ENCODE assay signal across 8 cellular contexts in genomic region chr19:11814707-11815050, GRCh38. TPM values are rescaled to one million over a fixed set of nuclear protein-coding genes. Genes with fewer than 3 reads are reported as not detected.
DNase-seq lines count a peak whose midpoint lies in the region; ATAC-seq, FAIRE-seq and TF ChIP-seq lines count a peak whose summit lies in the region.

No MANE protein-coding gene starts in this region.

- H2AFZ ChIP-seq in K562 (ENCODE audit: low read depth, low read length) = peak overlapping the region; percentile 96

- TF ChIP-seq POLR2A in K562 (conservative IDR thresholded peaks at IDR 0.05) = no peak
- TF ChIP-seq POLR2A in stomach (IDR thresholded peaks at IDR 0.05) = no peak

- H3K9me1 ChIP-seq in K562 (ENCODE audit: control insufficient read depth, insufficient read depth, low read length) = peaks cover 3% of the 10 kb centered on the region

- DNase-seq in DMS79 treated with DMSO at 0.1 percent for 48 hours (lab: John Stamatoyannopoulos, UW) (peak; percentile 29), LoVo (ENCODE audit: low spot score) (peak; percentile 35), K562 (ENCODE audit: extremely low read depth in 1 of 4, low spot score in 3 of 4) (peak in 1 of 4 experiments; percentile 47), islet precursor cell (peak; percentile 51), stomach (no peak), GM20000 (ENCODE audit: low spot score) (no peak), SKM-1 (lab: John Stamatoyannopoulos, UW; ENCODE audit: unreplicated experiment) (no peak)

- no peak for TF ChIP-seq RAD21 in K562 (CRISPR knock-in tag; conservative IDR thresholded peaks at IDR 0.05 in 1 of 2, IDR thresholded peaks at IDR 0.05 in 1 of 2)

- peak overlapping the region; percentile 97 for H3K4me3 ChIP-seq in K562
- H3K4me3 ChIP-seq in stomach = peak overlapping the region; percentile 75 to 95 (median 93)

- POLR2A ChIA-PET in K562 (lab: Yijun Ruan, JAX) = interaction anchor here (0.6 to 1.3 kb wide), 9 partner anchors 17 to 854 kb away, joined by 3 to 6 read pairs (median 3); partner anchors contain the start of genes ELOF1, ZNF441, ZNF491 and ZNF627

- peak; percentile 68 for ATAC-seq in K562
- ATAC-seq in GM18520 (IDR thresholded peaks at IDR 0.05; ENCODE audit: unreplicated experiment) = no peak

- peak overlapping the region; percentile 97 for H3K27ac ChIP-seq in K562 (ENCODE audit: extremely low read depth, low read depth, low read length)
- peak overlapping the region; percentile 91 to 95 (median 93) for H3K27ac ChIP-seq in stomach

- CTCF ChIA-PET in K562 (lab: Yijun Ruan, JAX; ENCODE audit: low intra/inter-chr PET ratio) = no interaction called here

- in situ Hi-C loops in K562 (cut with MboI) = no loop called here

- H3K9me3 ChIP-seq in K562 (replicated peaks; ENCODE audit: control insufficient read depth, insufficient read depth, low read depth, low read length) = no peaks in the 10 kb centered on the region
- H3K9me3 ChIP-seq in stomach = peaks cover 0 to 11% (median 0%) of the 10 kb centered on the region in 4 donors

- H3K27me3 ChIP-seq in K562 (ENCODE audit: control insufficient read depth in 2 of 2, insufficient read depth in 2 of 2, low read length in 2 of 2) (no peaks in the 10 kb centered on the region), stomach (no peaks in the 10 kb centered on the region)

- peaks cover 44% of the 10 kb centered on the region for H3K79me2 ChIP-seq in K562 (ENCODE audit: control insufficient read depth, insufficient read depth, low read length)

- H3K4me1 ChIP-seq in K562 (replicated peaks in 1 of 2; ENCODE audit: control insufficient read depth in 2 of 2, insufficient read depth in 2 of 2, low read length in 2 of 2) = peaks cover 4 to 14% of the 10 kb centered on the region in 2 experiments; a peak in 3 of 5 replicates
- H3K4me1 ChIP-seq in stomach = peaks cover 13 to 32% (median 23%) of the 10 kb centered on the region in 4 donors

- no peak for TF ChIP-seq CTCF in K562 (IDR thresholded peaks at IDR 0.05 in 2 of 3, conservative IDR thresholded peaks at IDR 0.05 in 1 of 3; ENCODE audit: insufficient read depth in 2 of 3, low read depth in 1 of 3, low read length in 3 of 3)
- TF ChIP-seq CTCF in stomach (IDR thresholded peaks at IDR 0.05) = no peak
- no peak for TF ChIP-seq CTCF in GM20000 (IDR thresholded peaks at IDR 0.05; ENCODE audit: extremely low read depth, missing control alignments)

- WGBS in K562 (ENCODE audit: insufficient coverage, low coverage, missing lambda C conversion rate) = 1% methylated on average over 12 of the region's 13 CpGs
- 6 to 14% (median 7%) methylated on average over 11 to 13 of the region's 13 CpGs for WGBS in stomach, 5 donors

- TF ChIP-seq EP300 in K562 (IDR thresholded peaks at IDR 0.05; ENCODE audit: low read length) (no peak), stomach (IDR thresholded peaks at IDR 0.05) (no peak)

- BruUV-seq in K562 (replicated peaks; lab: Mats Ljungman, UMichigan) = no TSS peak

- peaks cover 16% of the 10 kb centered on the region for H3K36me3 ChIP-seq in K562 (ENCODE audit: control insufficient read depth, insufficient read depth, low read length)
- H3K36me3 ChIP-seq in stomach = peaks cover 0 to 16% (median 9%) of the 10 kb centered on the region in 4 donors

- no peaks in the 10 kb centered on the region for H4K20me1 ChIP-seq in K562 (replicated peaks; ENCODE audit: control insufficient read depth, insufficient read depth, low read length)

- peak overlapping the region; percentile 95 to 98 for H3K9ac ChIP-seq in K562 (ENCODE audit: insufficient read depth in 1 of 2, low read depth in 2 of 2, low read length in 2 of 2)

- peak overlapping the region; percentile 87 for H3K4me2 ChIP-seq in K562 (ENCODE audit: insufficient read depth, low read length)

- intact Hi-C loops in K562 (cut with micrococcal nuclease) = no loop called here
- intact Hi-C loops in stomach (cut with DNase I; ENCODE audit: low total_unique reads) = no loop called here

- FAIRE-seq in K562 (lab: Jason Lieb, UNC) = no peak

RNA-seq across cellular contexts. Expression of gene ZNF440, which starts 0.6 kb away (rescaled TPM):
- total RNA-seq in K562 (2011; cell fraction: chromatin; rRNA removed; ENCODE audit: low replicate concordance) = 40.8 and 110 TPM in 2 replicates
- total RNA-seq in K562 (2011; cell fraction: nucleolus; rRNA removed) = 29.2 and 39.6 TPM in 2 replicates
- total RNA-seq in K562 (2011; cell fraction: nucleoplasm; rRNA removed) = 54.2 and 68.9 TPM in 2 replicates
- 13.4 and 18.1 TPM in 2 replicates for total RNA-seq in K562 (2014; rRNA removed)
- 32.6 and 36.4 TPM in 2 replicates for total RNA-seq in K562 (2014; rRNA removed; fragmentation: Illumina TruSeq; extraction: Trizol)
- 25.3 and 26.9 TPM in 2 replicates for total RNA-seq in K562 (2015; rRNA removed; fragmentation: Illumina TruSeq; extraction: Trizol)
- 19.1 and 19.3 TPM in 2 replicates for total RNA-seq in K562 (2021)
- 16.6 and 19.5 TPM in 2 replicates for polyA plus RNA-seq in K562 (2011; rRNA removed)
- 3.1 and 6.3 TPM in 2 replicates for polyA plus RNA-seq in K562 (2011; cell fraction: cytosol; rRNA removed)
- polyA plus RNA-seq in K562 (2011; cell fraction: nucleus; rRNA removed) = 18.1 and 18.4 TPM in 2 replicates
- polyA plus RNA-seq in K562 (2012) = 7.3 and 8.4 TPM in 2 replicates
- polyA plus RNA-seq in K562 (2014; fragmentation: Illumina TruSeq; extraction: Trizol) = 12.1 and 12.7 TPM in 2 replicates
- 1 to 10 TPM; 5.9 to 6.1 TPM for polyA plus RNA-seq in K562 (2014; fragmentation: Nextera tagmentation; extraction: Ambion mirVana)
- 12.2 and 13.3 TPM in 2 replicates for polyA plus RNA-seq in K562 (2014; rRNA removed)
- polyA minus RNA-seq in K562 (2011; rRNA and poly(A)+ RNA removed) = 38.9 and 51.8 TPM in 2 replicates
- polyA minus RNA-seq in K562 (2011; cell fraction: cytosol; rRNA and poly(A)+ RNA removed) = 20.8 and 30.1 TPM in 2 replicates
- polyA minus RNA-seq in K562 (2011; cell fraction: nucleus; rRNA and poly(A)+ RNA removed) = 12.4 and 22.0 TPM in 2 replicates
- total RNA-seq in stomach = 100 to 1,000 TPM in 1 of 5 donors, 10 to 100 TPM in 4; 10.7 to 106 (median 23.9) TPM
- 1 to 10 TPM; 3.7 to 5.7 (median 4.9) TPM for polyA plus RNA-seq in stomach

RNA-seq across cellular contexts. Expression of gene ZNF491, which starts 16.4 kb away (rescaled TPM):
- 2.3 and 4.6 TPM in 2 replicates for total RNA-seq in K562 (2011; cell fraction: chromatin; rRNA removed; ENCODE audit: low replicate concordance)
- total RNA-seq in K562 (2011; cell fraction: nucleolus; rRNA removed) = 0.83 and 2.2 TPM in 2 replicates
- total RNA-seq in K562 (2011; cell fraction: nucleoplasm; rRNA removed) = 3.0 and 3.8 TPM in 2 replicates
- 0.27 and 0.53 TPM in 2 replicates for total RNA-seq in K562 (2014; rRNA removed)
- 0.61 and 0.95 TPM in 2 replicates for total RNA-seq in K562 (2014; rRNA removed; fragmentation: Illumina TruSeq; extraction: Trizol)
- total RNA-seq in K562 (2015; rRNA removed; fragmentation: Illumina TruSeq; extraction: Trizol) = 0.34 and 0.65 TPM in 2 replicates
- total RNA-seq in K562 (2021) = 0.38 and 0.51 TPM in 2 replicates
- polyA plus RNA-seq in K562 (2011; rRNA removed) = 0.56 and 0.70 TPM in 2 replicates
- polyA plus RNA-seq in K562 (2011; cell fraction: cytosol; rRNA removed) = 0.29 TPM in 1 of 2 replicates, not detected in the other
- polyA plus RNA-seq in K562 (2011; cell fraction: nucleus; rRNA removed) = 0.63 and 1.5 TPM in 2 replicates
- 0.18 and 0.42 TPM in 2 replicates for polyA plus RNA-seq in K562 (2012)
- 0.25 and 0.28 TPM in 2 replicates for polyA plus RNA-seq in K562 (2014; fragmentation: Illumina TruSeq; extraction: Trizol)
- under 1 TPM in 1 of 2 experiments, not detected in 1; 0.24 TPM for polyA plus RNA-seq in K562 (2014; fragmentation: Nextera tagmentation; extraction: Ambion mirVana)
- polyA plus RNA-seq in K562 (2014; rRNA removed) = 0.19 and 0.22 TPM in 2 replicates
- polyA minus RNA-seq in K562 (2011; rRNA and poly(A)+ RNA removed) = 1.6 and 2.8 TPM in 2 replicates
- polyA minus RNA-seq in K562 (2011; cell fraction: cytosol; rRNA and poly(A)+ RNA removed) = 0.55 TPM in 1 of 2 replicates, not detected in the other
- 0.94 and 1.6 TPM in 2 replicates for polyA minus RNA-seq in K562 (2011; cell fraction: nucleus; rRNA and poly(A)+ RNA removed)
- total RNA-seq in stomach = 10 to 100 TPM in 1 of 5 donors, 1 to 10 TPM in 2, not detected in 2; 3.1 to 21.4 (median 4.0) TPM
- polyA plus RNA-seq in stomach = 1 to 10 TPM in 1 of 3 donors, under 1 TPM in 2; 0.63 to 1.1 (median 0.92) TPM

RNA-seq across cellular contexts. Expression of gene ZNF439, which starts 33.8 kb away (rescaled TPM):
- total RNA-seq in K562 (2011; cell fraction: chromatin; rRNA removed; ENCODE audit: low replicate concordance) = 0.30 and 0.46 TPM in 2 replicates
- 0.17 and 0.26 TPM in 2 replicates for total RNA-seq in K562 (2011; cell fraction: nucleolus; rRNA removed)
- total RNA-seq in K562 (2011; cell fraction: nucleoplasm; rRNA removed) = 0.29 and 0.46 TPM in 2 replicates
- total RNA-seq in K562 (2014; rRNA removed) (0.18 TPM in 1 of 2 replicates, not detected in the other), K562 (2014; rRNA removed; fragmentation: Illumina TruSeq; extraction: Trizol) (0.11 and 0.13 TPM in 2 replicates), K562 (2015; rRNA removed; fragmentation: Illumina TruSeq; extraction: Trizol) (not detected in 2 replicates), K562 (2021) (0.11 TPM in 2 replicates), stomach (10 to 100 TPM in 3 of 5 donors, 1 to 10 TPM in 1, under 1 TPM in 1; 0.58 to 17.0 (median 13.4) TPM)
- polyA plus RNA-seq in K562 (2011; rRNA removed) (0.10 and 0.16 TPM in 2 replicates), K562 (2014; fragmentation: Illumina TruSeq; extraction: Trizol) (0.07 TPM in 1 of 2 replicates, not detected in the other), K562 (2014; fragmentation: Nextera tagmentation; extraction: Ambion mirVana) (under 1 TPM in 1 of 2 experiments, not detected in 1; 0.04 TPM), K562 (2014; rRNA removed) (not detected in 2 replicates), stomach (1 to 10 TPM; 2.4 to 3.6 (median 3.1) TPM)
- not detected in 2 replicates for polyA plus RNA-seq in K562 (2011; cell fraction: cytosol; rRNA removed)
- polyA plus RNA-seq in K562 (2011; cell fraction: nucleus; rRNA removed) = 0.06 and 0.11 TPM in 2 replicates
- 0.04 and 0.07 TPM in 2 replicates for polyA plus RNA-seq in K562 (2012)
- 0.07 and 0.33 TPM in 2 replicates for polyA minus RNA-seq in K562 (2011; rRNA and poly(A)+ RNA removed)
- polyA minus RNA-seq in K562 (2011; cell fraction: cytosol; rRNA and poly(A)+ RNA removed) = not detected in 2 replicates
- not detected in 2 replicates for polyA minus RNA-seq in K562 (2011; cell fraction: nucleus; rRNA and poly(A)+ RNA removed)

RNA-seq across cellular contexts. Expression of gene ZNF441, which starts 47.9 kb away (rescaled TPM):
- total RNA-seq in K562 (2011; cell fraction: chromatin; rRNA removed; ENCODE audit: low replicate concordance) = 20.6 and 66.2 TPM in 2 replicates
- total RNA-seq in K562 (2011; cell fraction: nucleolus; rRNA removed) = 11.5 and 20.8 TPM in 2 replicates
- 23.3 and 24.1 TPM in 2 replicates for total RNA-seq in K562 (2011; cell fraction: nucleoplasm; rRNA removed)
- total RNA-seq in K562 (2014; rRNA removed) (7.8 and 8.2 TPM in 2 replicates), K562 (2014; rRNA removed; fragmentation: Illumina TruSeq; extraction: Trizol) (12.0 and 12.2 TPM in 2 replicates), K562 (2015; rRNA removed; fragmentation: Illumina TruSeq; extraction: Trizol) (10.4 and 14.0 TPM in 2 replicates), K562 (2021) (5.6 and 5.7 TPM in 2 replicates), stomach (10 to 100 TPM in 4 of 5 donors, 1 to 10 TPM in 1; 6.8 to 29.4 (median 22.8) TPM)
- polyA plus RNA-seq in K562 (2011; rRNA removed) (10.5 and 11.1 TPM in 2 replicates), K562 (2014; fragmentation: Illumina TruSeq; extraction: Trizol) (6.4 and 8.3 TPM in 2 replicates), K562 (2014; fragmentation: Nextera tagmentation; extraction: Ambion mirVana) (1 to 10 TPM; 1.9 to 3.3 TPM), K562 (2014; rRNA removed) (7.0 and 7.4 TPM in 2 replicates), stomach (1 to 10 TPM; 1.7 to 2.9 (median 2.0) TPM)
- 1.3 and 2.1 TPM in 2 replicates for polyA plus RNA-seq in K562 (2011; cell fraction: cytosol; rRNA removed)
- polyA plus RNA-seq in K562 (2011; cell fraction: nucleus; rRNA removed) = 22.4 and 23.3 TPM in 2 replicates
- polyA plus RNA-seq in K562 (2012) = 3.4 and 5.7 TPM in 2 replicates
- 21.8 and 32.6 TPM in 2 replicates for polyA minus RNA-seq in K562 (2011; rRNA and poly(A)+ RNA removed)
- 4.3 and 8.7 TPM in 2 replicates for polyA minus RNA-seq in K562 (2011; cell fraction: cytosol; rRNA and poly(A)+ RNA removed)
- polyA minus RNA-seq in K562 (2011; cell fraction: nucleus; rRNA and poly(A)+ RNA removed) = 21.7 and 40.3 TPM in 2 replicates

Comparison
In these comparisons a context has a peak if more than half of its experiments do, and no peak if none do; other contexts are left out.
1. DNase-seq: peak in DMS79 treated with DMSO at 0.1 percent for 48 hours (single experiment), LoVo (single experiment) and islet precursor cell (single experiment); none in stomach (single experiment), GM20000 (single experiment) and SKM-1 (single experiment).